ENCODE assay signal across 8 cellular contexts in the genomic region with DNA sequence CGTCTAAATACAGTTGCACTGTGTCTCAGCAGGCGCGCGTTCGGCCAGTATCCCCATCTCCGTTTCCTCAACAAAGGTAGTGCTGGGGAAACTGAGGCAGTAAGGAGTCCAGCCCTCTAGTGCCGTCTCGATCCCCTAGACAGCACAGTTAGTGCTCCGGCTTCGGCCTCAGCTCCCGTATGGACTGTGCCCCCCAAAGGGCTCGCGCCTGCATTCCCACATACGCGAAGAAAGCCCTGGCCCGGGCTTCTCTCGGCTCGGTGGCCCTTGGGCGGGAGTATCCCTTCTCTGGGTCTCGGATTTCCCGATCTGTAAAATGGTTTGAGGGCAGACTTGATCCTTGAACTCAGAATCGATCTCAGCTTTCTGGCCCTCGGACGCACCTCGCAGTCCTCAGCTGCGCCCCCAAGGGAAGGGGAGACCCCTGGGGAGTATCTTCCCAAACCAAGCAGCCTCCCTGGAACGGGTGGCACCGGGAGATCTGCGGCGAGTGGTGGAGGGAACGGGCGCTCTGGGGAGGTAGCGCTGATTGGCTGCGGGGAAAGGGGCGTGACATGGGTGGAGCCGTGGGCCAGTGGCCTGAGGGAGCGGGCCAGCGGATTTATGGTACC. TPM values are rescaled to one million over a fixed set of nuclear protein-coding genes. Genes with fewer than 3 reads are reported as not detected.
DNase-seq lines count a peak whose midpoint lies in the region; ATAC-seq, FAIRE-seq and TF ChIP-seq lines count a peak whose summit lies in the region.

No MANE protein-coding gene starts in this region.

- H3K27ac ChIP-seq in kidney (ENCODE audit: low read depth in 2 of 2, low read length in 2 of 2), result peak overlapping the region; percentile 79 to 81

- peak overlapping the region; percentile 93 for H3K4me3 Mint-ChIP-seq in WTC11

- peaks cover 3 to 30% of the 10 kb centered on the region in 2 donors for H3K4me1 ChIP-seq in kidney (ENCODE audit: control insufficient read depth in 1 of 2, insufficient read depth in 1 of 2, low read depth in 1 of 2, low read length in 2 of 2)

- H3K27ac Mint-ChIP-seq in WTC11, result peak overlapping the region; percentile 96

- peaks cover 10 to 24% of the 10 kb centered on the region in 2 donors for H3K36me3 ChIP-seq in kidney (ENCODE audit: control insufficient read depth in 1 of 2, insufficient read depth in 2 of 2, low read length in 2 of 2)

- peaks cover 3% of the 10 kb centered on the region; the same call in 1 of the 2 replicates for H3K36me3 Mint-ChIP-seq in WTC11

- CTCF ChIA-PET in WTC11 (lab: Charles Lee), result interaction anchor here (0.9 to 1.7 kb wide), 9 partner anchors 19 to 147 kb away, joined by 3 to 17 read pairs (median 4); a partner anchor contains a TSS

- H3K27me3 Mint-ChIP-seq in WTC11 (ENCODE audit: low read depth), result peaks cover 2% of the 10 kb centered on the region; the same call in 1 of the 2 replicates

- no peak for FAIRE-seq in kidney (lab: Jason Lieb, UNC)

- H3K9me3 Mint-ChIP-seq in WTC11, result no peaks in the 10 kb centered on the region

- H3K9ac ChIP-seq in kidney (ENCODE audit: low read length in 2 of 2), result peak overlapping the region; percentile 85 to 95

- POLR2A ChIA-PET in WTC11 (lab: Charles Lee), result interaction anchor here (0.7 to 1.7 kb wide), 9 partner anchors 12 to 325 kb away, joined by 3 to 8 read pairs (median 4); no protein-coding TSS in a partner anchor

- peak overlapping the region; percentile 79 to 98 for H3K4me3 ChIP-seq in kidney (ENCODE audit: low read length in 2 of 2)

- intact Hi-C loops in kidney (cut with DNase I), result no loop called here

- DNase-seq in SIG-M5 treated with dmso at 0.1 percent for 504 hours (lab: John Stamatoyannopoulos, UW; ENCODE audit: unreplicated experiment) (peak; percentile 65), SIG-M5 (lab: John Stamatoyannopoulos, UW) (no peak), NCI-H2196 treated with DMSO at 0.1 percent for 48 hours (lab: John Stamatoyannopoulos, UW; ENCODE audit: unreplicated experiment) (peak; percentile 59), WTC11 (ENCODE audit: low spot score) (peak; percentile 80), cerebellum (ENCODE audit: low spot score) (peak; percentile 95), kidney (peak; percentile 92)
- DNase-seq in stimulated activated CD4-positive, alpha-beta T cell treated with anti-CD3 and anti-CD28 coated beads, Interleukin-12 subunit alpha, Interleukin-12 subunit beta, amount 100 ng/mL, for 4 hours, result peak; percentile 57

- H3K9me3 ChIP-seq in kidney (ENCODE audit: control insufficient read depth in 1 of 2, low read length in 2 of 2), result no peaks in the 10 kb centered on the region

- H3K4me1 Mint-ChIP-seq in WTC11, result peaks cover 32% of the 10 kb centered on the region

- no peak for TF ChIP-seq CTCF in WTC11 (IDR thresholded peaks at IDR 0.05)
- TF ChIP-seq CTCF in kidney (IDR thresholded peaks at IDR 0.05; ENCODE audit: borderline replicate concordance, extremely low read depth, insufficient read depth), result no peak

- ATAC-seq in HG03097 (IDR thresholded peaks at IDR 0.05; ENCODE audit: low FRiP score, unreplicated experiment) (peak; percentile 22), WTC11 (peak; percentile 23)

TF ChIP-seq in WTC11, 78 proteins besides CTCF, POLR2A, EP300 and RAD21 (continues in another document):
- 0 out of 2 replicates have a peak, but pooled peaks have one; percentile 4 for TF ChIP-seq CREM (CRISPR knock-in tag; IDR thresholded peaks at IDR 0.05)
- 0 out of 2 replicates have a peak, but pooled peaks have one; percentile 43 for TF ChIP-seq NFYB (CRISPR knock-in tag; conservative IDR thresholded peaks at IDR 0.05; ENCODE audit: low read depth)
- TF ChIP-seq, protein P1, sequence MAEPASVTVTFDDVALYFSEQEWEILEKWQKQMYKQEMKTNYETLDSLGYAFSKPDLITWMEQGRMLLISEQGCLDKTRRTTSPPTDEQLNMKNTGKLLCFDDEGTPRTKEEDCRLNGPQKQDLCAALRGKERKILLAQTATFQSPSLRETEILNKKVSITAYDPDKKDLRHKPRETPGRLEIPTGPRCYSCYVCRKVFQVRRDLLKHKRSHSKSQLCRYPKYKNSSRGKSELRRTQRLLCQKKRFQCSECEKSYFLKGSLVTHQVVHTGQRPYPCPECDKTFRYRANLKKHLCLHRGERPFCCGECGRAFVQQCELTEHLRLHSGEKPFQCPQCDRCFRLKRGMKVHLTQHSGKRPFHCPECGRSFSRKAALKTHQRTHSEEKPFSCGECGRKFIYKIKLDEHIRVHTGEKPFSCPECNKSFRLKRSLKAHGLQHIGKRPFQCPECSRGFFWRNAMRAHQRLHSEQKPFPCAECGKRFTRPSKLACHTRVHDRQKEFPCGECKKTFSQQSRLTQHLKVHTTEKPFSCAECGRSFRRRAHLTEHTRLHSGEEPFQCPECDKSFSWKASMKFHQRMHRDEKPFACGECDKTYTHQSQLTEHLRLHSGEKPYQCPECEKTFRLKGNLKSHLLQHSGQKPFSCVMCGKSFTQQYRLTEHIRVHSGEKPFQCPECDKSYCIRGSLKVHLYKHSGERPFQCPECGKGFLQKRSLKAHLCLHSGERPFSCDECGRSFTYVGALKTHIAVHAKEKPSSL (CRISPR knock-in tag; conservative IDR thresholded peaks at IDR 0.05), result no peak
- TF ChIP-seq ELF4 (CRISPR knock-in tag; IDR thresholded peaks at IDR 0.05; ENCODE audit: low read depth), result no peak
- TF ChIP-seq, protein P2, sequence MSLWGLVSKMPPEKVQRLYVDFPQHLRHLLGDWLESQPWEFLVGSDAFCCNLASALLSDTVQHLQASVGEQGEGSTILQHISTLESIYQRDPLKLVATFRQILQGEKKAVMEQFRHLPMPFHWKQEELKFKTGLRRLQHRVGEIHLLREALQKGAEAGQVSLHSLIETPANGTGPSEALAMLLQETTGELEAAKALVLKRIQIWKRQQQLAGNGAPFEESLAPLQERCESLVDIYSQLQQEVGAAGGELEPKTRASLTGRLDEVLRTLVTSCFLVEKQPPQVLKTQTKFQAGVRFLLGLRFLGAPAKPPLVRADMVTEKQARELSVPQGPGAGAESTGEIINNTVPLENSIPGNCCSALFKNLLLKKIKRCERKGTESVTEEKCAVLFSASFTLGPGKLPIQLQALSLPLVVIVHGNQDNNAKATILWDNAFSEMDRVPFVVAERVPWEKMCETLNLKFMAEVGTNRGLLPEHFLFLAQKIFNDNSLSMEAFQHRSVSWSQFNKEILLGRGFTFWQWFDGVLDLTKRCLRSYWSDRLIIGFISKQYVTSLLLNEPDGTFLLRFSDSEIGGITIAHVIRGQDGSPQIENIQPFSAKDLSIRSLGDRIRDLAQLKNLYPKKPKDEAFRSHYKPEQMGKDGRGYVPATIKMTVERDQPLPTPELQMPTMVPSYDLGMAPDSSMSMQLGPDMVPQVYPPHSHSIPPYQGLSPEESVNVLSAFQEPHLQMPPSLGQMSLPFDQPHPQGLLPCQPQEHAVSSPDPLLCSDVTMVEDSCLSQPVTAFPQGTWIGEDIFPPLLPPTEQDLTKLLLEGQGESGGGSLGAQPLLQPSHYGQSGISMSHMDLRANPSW (CRISPR knock-in tag; conservative IDR thresholded peaks at IDR 0.05; ENCODE audit: low read depth), result no peak
- no peak for TF ChIP-seq ZNF232 (CRISPR knock-in tag; IDR thresholded peaks at IDR 0.05)
- TF ChIP-seq, protein P3, sequence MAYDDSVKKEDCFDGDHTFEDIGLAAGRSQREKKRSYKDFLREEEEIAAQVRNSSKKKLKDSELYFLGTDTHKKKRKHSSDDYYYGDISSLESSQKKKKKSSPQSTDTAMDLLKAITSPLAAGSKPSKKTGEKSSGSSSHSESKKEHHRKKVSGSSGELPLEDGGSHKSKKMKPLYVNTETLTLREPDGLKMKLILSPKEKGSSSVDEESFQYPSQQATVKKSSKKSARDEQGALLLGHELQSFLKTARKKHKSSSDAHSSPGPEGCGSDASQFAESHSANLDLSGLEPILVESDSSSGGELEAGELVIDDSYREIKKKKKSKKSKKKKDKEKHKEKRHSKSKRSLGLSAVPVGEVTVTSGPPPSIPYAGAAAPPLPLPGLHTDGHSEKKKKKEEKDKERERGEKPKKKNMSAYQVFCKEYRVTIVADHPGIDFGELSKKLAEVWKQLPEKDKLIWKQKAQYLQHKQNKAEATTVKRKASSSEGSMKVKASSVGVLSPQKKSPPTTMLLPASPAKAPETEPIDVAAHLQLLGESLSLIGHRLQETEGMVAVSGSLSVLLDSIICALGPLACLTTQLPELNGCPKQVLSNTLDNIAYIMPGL (CRISPR knock-in tag; IDR thresholded peaks at IDR 0.05), result 0 out of 2 replicates have a peak, but pooled peaks have one; percentile 50
- peak; percentile 92 for TF ChIP-seq ZNF423 (CRISPR knock-in tag; IDR thresholded peaks at IDR 0.05)
- TF ChIP-seq, protein P4, sequence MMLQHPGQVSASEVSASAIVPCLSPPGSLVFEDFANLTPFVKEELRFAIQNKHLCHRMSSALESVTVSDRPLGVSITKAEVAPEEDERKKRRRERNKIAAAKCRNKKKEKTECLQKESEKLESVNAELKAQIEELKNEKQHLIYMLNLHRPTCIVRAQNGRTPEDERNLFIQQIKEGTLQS (CRISPR knock-in tag; conservative IDR thresholded peaks at IDR 0.05), result no peak
- TF ChIP-seq, protein P5, sequence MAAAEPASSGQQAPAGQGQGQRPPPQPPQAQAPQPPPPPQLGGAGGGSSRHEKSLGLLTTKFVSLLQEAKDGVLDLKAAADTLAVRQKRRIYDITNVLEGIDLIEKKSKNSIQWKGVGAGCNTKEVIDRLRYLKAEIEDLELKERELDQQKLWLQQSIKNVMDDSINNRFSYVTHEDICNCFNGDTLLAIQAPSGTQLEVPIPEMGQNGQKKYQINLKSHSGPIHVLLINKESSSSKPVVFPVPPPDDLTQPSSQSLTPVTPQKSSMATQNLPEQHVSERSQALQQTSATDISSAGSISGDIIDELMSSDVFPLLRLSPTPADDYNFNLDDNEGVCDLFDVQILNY (CRISPR knock-in tag; IDR thresholded peaks at IDR 0.05), result no peak; the same call in 1 of the 2 replicates
- TF ChIP-seq ETV6 (CRISPR knock-in tag; IDR thresholded peaks at IDR 0.05), result 0 out of 2 replicates have a peak, but pooled peaks have one; percentile 41

RNA-seq across cellular contexts. Expression of a gene that starts 0.8 kb away (rescaled TPM):
- 35.8 to 39.3 TPM (median 36.0 TPM) in 3 replicates for total RNA-seq in WTC11 (2021)
- 18.4 TPM for total RNA-seq in cerebellum
- 38.4 TPM for total RNA-seq in kidney
- polyA plus RNA-seq in kidney (ENCODE audit: insufficient read depth, low read depth, low replicate concordance), result 46.0 TPM

RNA-seq across cellular contexts. Expression of a gene that starts 4.0 kb away (rescaled TPM):
- total RNA-seq in WTC11 (2021) (124 to 132 TPM (median 126 TPM) in 3 replicates), cerebellum (not detected), kidney (13.1 TPM)
- 29.8 TPM for polyA plus RNA-seq in kidney (ENCODE audit: insufficient read depth, low read depth, low replicate concordance)

RNA-seq across cellular contexts. Expression of a gene that starts 11.4 kb away (rescaled TPM):
- total RNA-seq in WTC11 (2021) (1.6 to 2.1 TPM (median 1.8 TPM) in 3 replicates), cerebellum (2.5 TPM), kidney (1.0 TPM)
- polyA plus RNA-seq in kidney (ENCODE audit: insufficient read depth, low read depth, low replicate concordance), result 0.99 TPM

RNA-seq across cellular contexts. Expression of a gene that starts 33.0 kb away (rescaled TPM):
- total RNA-seq in WTC11 (2021) (31.6 to 34.1 TPM (median 32.4 TPM) in 3 replicates), cerebellum (48.7 TPM), kidney (15.7 TPM)
- polyA plus RNA-seq in kidney (ENCODE audit: insufficient read depth, low read depth, low replicate concordance), result 24.8 TPM

Comparison
In these comparisons a context has a peak if more than half of its experiments do, and no peak if none do; other contexts are left out.
1. RNA of a gene that starts 4.0 kb away (total RNA-seq): 124 to 132 TPM in WTC11 and 13.1 TPM in kidney (single experiment); not detected in cerebellum (single experiment); every median in the first group is over 10 times any median in the second.